16 cellular contexts compared by ENCODE assay signal in the genomic region with DNA sequence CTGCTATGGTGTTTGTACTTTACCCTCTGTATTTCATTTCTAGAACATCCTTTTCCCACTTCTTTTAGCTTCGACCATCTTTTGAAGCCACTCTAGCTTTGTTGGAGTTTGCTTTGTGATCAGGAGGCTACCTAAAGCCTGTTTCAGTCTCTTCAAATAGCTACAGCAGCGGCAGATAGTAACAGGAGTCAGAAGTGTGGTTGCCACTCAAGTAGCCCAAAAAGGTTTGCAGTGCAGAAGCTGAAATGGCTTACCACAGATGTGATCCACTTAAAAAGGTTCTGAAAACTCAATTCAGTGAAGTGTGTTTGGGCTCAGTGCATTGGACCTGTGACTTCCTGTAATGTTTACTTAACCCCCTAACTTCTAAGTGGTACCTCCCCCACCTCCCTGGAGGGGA. TPM values are rescaled to one million over a fixed set of nuclear protein-coding genes. Genes with fewer than 3 reads are reported as not detected.
"Had no signal": no experiment of that assay in that cellular context is flagged by ENCODE, and none has a peak within 500 bp of the region (broad histone marks: within the 10 kb centered on the region; RNA-seq: fewer than 3 reads in every experiment).

No MANE protein-coding gene starts in this region.

- FAIRE-seq: bronchial epithelial cell had no signal

- H3K36me3 ChIP-seq: ascending aorta, gastrocnemius medialis, heart left ventricle, ovary, tibial nerve, uterus had no signal

- H3K9me3 ChIP-seq: ascending aorta, gastrocnemius medialis, ovary, uterus had no signal

- DNase-seq: activated CD4-positive, alpha-beta T cell treated with anti-CD3 and anti-CD28 coated beads, Interleukin-2, amount 50 U/mL, for 48 hours; activated CD8-positive, alpha-beta memory T cell treated with anti-CD3 and anti-CD28 coated beads, Interleukin-2, amount 10 ng/mL, durations not matched to agents 7 days and 5 days; activated naive CD4-positive, alpha-beta T cell treated with anti-CD3 and anti-CD28 coated beads for 36 hours; activated naive CD8-positive, alpha-beta T cell treated with anti-CD3 and anti-CD28 coated beads, Interleukin-2, amount 50 U/mL, for 24 hours; activated T-cell treated with anti-CD3 and anti-CD28 coated beads, Interleukin-2, amount 50 U/mL, for 1 hour; dermis blood vessel endothelial cell; effector memory CD8-positive, alpha-beta T cell; gastrocnemius medialis; heart left ventricle; ovary; T-helper 9 cell; uterus had no signal

- H3K4me1 ChIP-seq: ascending aorta, gastrocnemius medialis, uterus had no signal

- H3K27ac ChIP-seq: ascending aorta, gastrocnemius medialis, heart left ventricle, ovary, tibial nerve, uterus had no signal

- ATAC-seq: activated CD8-positive, alpha-beta memory T cell treated with anti-CD3 and anti-CD28 coated beads, Interleukin-2, amount 10 ng/mL, durations not matched to agents 7 days and 5 days; activated naive CD8-positive, alpha-beta T cell treated with anti-CD3 and anti-CD28 coated beads, Interleukin-2, amount 50 U/mL, for 24 hours; effector memory CD8-positive, alpha-beta T cell; gastrocnemius medialis; heart left ventricle; stimulated activated effector memory CD8-positive, alpha-beta T cell treated with anti-CD3 and anti-CD28 coated beads, Interleukin-12 subunit alpha, Interleukin-12 subunit beta, amount 100 ng/mL, for 72 hours had no signal

- H3K4me3 ChIP-seq: ascending aorta, gastrocnemius medialis, heart left ventricle, ovary, tibial nerve, uterus had no signal

- H3K27me3 ChIP-seq: ascending aorta, gastrocnemius medialis, heart left ventricle, ovary, tibial nerve, uterus had no signal

RNA-seq across cellular contexts. Expression of a gene that starts 26.2 kb away (rescaled TPM):
- total RNA-seq: activated naive CD4-positive, alpha-beta T cell treated with anti-CD3 and anti-CD28 coated beads for 36 hours had no signal
